ENCODE assay signal across 7 cellular contexts in genomic region chr9:61983954-61984353, GRCh38.
DNase-seq lines count a peak whose midpoint lies in the region; ATAC-seq and TF ChIP-seq lines count a peak whose summit lies in the region.
"Not testable (repeated sequence)": the region's sequence is repeated elsewhere in the genome, so short reads cannot be mapped to it uniquely, and the experiment has no call there.

No MANE protein-coding gene starts in this region.

- H3K4me2 ChIP-seq in PC-3 (ENCODE audit: low read length), result not testable (repeated sequence)

- CTCF ChIA-PET in PC-3 (lab: Charles Lee), result not testable (repeated sequence)

- H3K9ac ChIP-seq in PC-3 (ENCODE audit: low read length), result not testable (repeated sequence)

- not testable (repeated sequence) for H2AFZ ChIP-seq in PC-3 (ENCODE audit: low read length)

- H3K27ac ChIP-seq in PC-3 (ENCODE audit: low read length); esophagus muscularis mucosa (replicated peaks in 1 of 4); vagina: not testable (repeated sequence)

- H3F3A ChIP-seq in PC-3 (ENCODE audit: low read length, unreplicated experiment), result not testable (repeated sequence)

- TF ChIP-seq EP300 in esophagus muscularis mucosa (IDR thresholded peaks at IDR 0.05), result not testable (repeated sequence)

- not testable (repeated sequence) for H4K20me1 ChIP-seq in PC-3 (ENCODE audit: low read length)

- not testable (repeated sequence) for H3K4me3 ChIP-seq in H7 (ENCODE audit: insufficient read depth, low read depth, low read length); PC-3 (ENCODE audit: low read length); esophagus muscularis mucosa; vagina

- TF ChIP-seq CTCF in PC-3 (conservative IDR thresholded peaks at IDR 0.05; ENCODE audit: low read depth, low read length); esophagus muscularis mucosa (IDR thresholded peaks at IDR 0.05); vagina (IDR thresholded peaks at IDR 0.05): not testable (repeated sequence)

- H3K79me2 ChIP-seq in PC-3 (ENCODE audit: low read length), result not testable (repeated sequence)

- not testable (repeated sequence) for H3K9me3 ChIP-seq in PC-3 (ENCODE audit: low read length); esophagus muscularis mucosa; vagina

- H3K36me3 ChIP-seq in H7 (replicated peaks; ENCODE audit: control insufficient read depth, insufficient read depth, low read length); PC-3 (ENCODE audit: low read depth, low read length); esophagus muscularis mucosa; vagina: not testable (repeated sequence)

- 73% methylated on average over 8 of the region's 9 CpGs for whole genome bisulfite sequencing in esophagus muscularis mucosa

- intact Hi-C loops in PC-3 (cut with micrococcal nuclease); esophagus muscularis mucosa (cut with DNase I); posterior vena cava (cut with DNase I); vagina (cut with DNase I): not testable (repeated sequence)

- POLR2A ChIA-PET in PC-3 (lab: Charles Lee; ENCODE audit: unreplicated experiment), result not testable (repeated sequence)

- H3K27me3 ChIP-seq in H7 (ENCODE audit: control insufficient read depth, insufficient read depth, low read length); PC-3 (ENCODE audit: low read length); esophagus muscularis mucosa; vagina: not testable (repeated sequence)

- not testable (repeated sequence) for H3K9me2 ChIP-seq in PC-3 (replicated peaks; ENCODE audit: low read length)

- not testable (repeated sequence) for H3K4me1 ChIP-seq in PC-3 (ENCODE audit: insufficient read depth, low read length); esophagus muscularis mucosa; vagina

- not testable (repeated sequence) for TF ChIP-seq POLR2A in esophagus muscularis mucosa (IDR thresholded peaks at IDR 0.05; ENCODE audit: low read depth); vagina (IDR thresholded peaks at IDR 0.05)

- DNase-seq in H7 (peak; percentile 3), PC-3 (peak; percentile 0), esophagus muscularis mucosa (ENCODE audit: extremely low spot score) (peak; percentile 53), islet precursor cell (peak; percentile 35), mesenteric fat pad (ENCODE audit: low spot score) (peak; percentile 77), posterior vena cava (ENCODE audit: low spot score) (peak; percentile 53), vagina (ENCODE audit: extremely low spot score in 2 of 2) (peak; percentile 72 to 86)

- ATAC-seq in PC-3, result not testable (repeated sequence)

- not testable (repeated sequence) for BruUV-seq in PC-3 (replicated peaks; lab: Mats Ljungman, UMichigan)

Comparison
In these comparisons a context has a peak if more than half of its experiments do, and no peak if none do; other contexts are left out.
1. DNase-seq: peak in every context shown above with its lines; median percentile 79 in vagina; 77 in mesenteric fat pad; 53 in esophagus muscularis mucosa; 53 in posterior vena cava; 35 in islet precursor cell; 3 in H7; 0 in PC-3.